ENCODE assay signal across 10 cellular contexts in the genomic region with DNA sequence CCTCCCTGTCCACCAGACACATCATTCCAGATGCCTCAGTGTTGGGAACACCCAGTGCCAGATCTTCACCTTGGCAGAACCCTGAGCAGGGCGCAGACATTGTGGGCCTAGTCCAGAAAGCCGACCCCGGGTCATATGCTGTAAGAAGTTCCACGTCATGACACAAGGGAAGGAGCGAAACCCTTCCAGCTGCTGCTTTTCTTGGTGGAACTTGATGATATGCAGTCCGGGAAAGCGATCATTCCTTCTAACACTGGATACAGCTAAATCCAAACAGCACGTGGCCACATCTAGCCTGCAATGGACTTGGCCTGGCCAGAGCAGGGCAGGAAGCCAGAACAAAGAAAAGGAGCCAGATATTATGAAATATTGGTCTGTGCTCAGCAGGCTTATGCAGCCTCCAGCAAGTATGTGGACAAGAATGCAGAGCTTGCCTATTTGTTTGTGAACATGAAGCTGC. TPM values are rescaled to one million over a fixed set of nuclear protein-coding genes. Genes with fewer than 3 reads are reported as not detected.
DNase-seq lines count a peak whose midpoint lies in the region; ATAC-seq and TF ChIP-seq lines count a peak whose summit lies in the region.
"Had no signal": no experiment of that assay in that cellular context is flagged by ENCODE, and none has a peak within 500 bp of the region (broad histone marks: within the 10 kb centered on the region; RNA-seq: fewer than 3 reads in every experiment).

No MANE protein-coding gene starts in this region.

- no peaks in the 10 kb centered on the region for H3K36me3 ChIP-seq in neuronal stem cell (replicated peaks in 1 of 2; ENCODE audit: control insufficient read depth in 2 of 2, insufficient read depth in 2 of 2, low read length in 2 of 2)

- H3K4me2 ChIP-seq in neuronal stem cell (ENCODE audit: insufficient read depth, low read length, poor library complexity, severe bottlenecking): no peak overlapping the region

- no peak overlapping the region for H2AFZ ChIP-seq in neuronal stem cell (ENCODE audit: low read length)

- no peak for TF ChIP-seq CTCF in astrocyte of the spinal cord (IDR thresholded peaks at IDR 0.05; ENCODE audit: low read depth, low read length)

- H2BK12ac ChIP-seq in neuronal stem cell (ENCODE audit: low read length): peak overlapping the region; percentile 12

- no peak overlapping the region for H2AK5ac ChIP-seq in neuronal stem cell (ENCODE audit: low read depth, low read length)

- no peak overlapping the region for H3K4ac ChIP-seq in neuronal stem cell (ENCODE audit: low read length)

- H3K9ac ChIP-seq in neuronal stem cell (ENCODE audit: low read depth, low read length, poor library complexity): no peak overlapping the region

- DNase-seq in AG08395 (ENCODE audit: low spot score) (peak; percentile 93), astrocyte of the spinal cord (ENCODE audit: low read depth, low spot score) (peak; percentile 83), Right ventricle myocardium superior (peak; percentile 88), neuronal stem cell (ENCODE audit: low spot score) (no peak), KBM-7 (no peak), KG1 (lab: John Stamatoyannopoulos, UW) (no peak), NOMO-1 treated with DMSO at 0.1 percent for 48 hours (lab: John Stamatoyannopoulos, UW; ENCODE audit: unreplicated experiment) (no peak)
- DNase-seq: activated CD4-positive, alpha-beta memory T cell treated with anti-CD3 and anti-CD28 coated beads, Interleukin-2, amount 10 ng/mL, durations not matched to agents 7 days and 5 days had no signal

- H2BK5ac ChIP-seq in neuronal stem cell (ENCODE audit: low read length): no peak overlapping the region

- H2BK15ac ChIP-seq in neuronal stem cell (ENCODE audit: low read length): no peak overlapping the region

- H3K79me1 ChIP-seq in neuronal stem cell (ENCODE audit: low read depth, low read length): no peaks in the 10 kb centered on the region

- no peak overlapping the region for H3K27ac ChIP-seq in neuronal stem cell (replicated peaks; ENCODE audit: low read length)

- H3K18ac ChIP-seq in neuronal stem cell (ENCODE audit: low read length): peak overlapping the region; percentile 33

- ATAC-seq in Right ventricle myocardium superior (ENCODE audit: poor library complexity) (peak; percentile 91), HG03571 (IDR thresholded peaks at IDR 0.05; ENCODE audit: unreplicated experiment) (no peak)
- ATAC-seq: K562 had no signal

- peaks cover 0 to 8% (median 0%) of the 10 kb centered on the region in 3 experiments for H3K27me3 ChIP-seq in neuronal stem cell (ENCODE audit: control insufficient read depth in 3 of 3, insufficient read depth in 3 of 3, low read depth in 1 of 3, low read length in 3 of 3)

- H3K4me1 ChIP-seq in neuronal stem cell (ENCODE audit: control insufficient read depth in 2 of 2, insufficient read depth in 1 of 2, low read depth in 1 of 2, low read length in 2 of 2): peaks cover 0 to 2% of the 10 kb centered on the region in 2 donors

- intact Hi-C loops in Right ventricle myocardium superior (cut with DNase I): no loop called here

- no peak overlapping the region for H4K8ac ChIP-seq in neuronal stem cell (ENCODE audit: low read depth, low read length)

- no peak overlapping the region for H2BK120ac ChIP-seq in neuronal stem cell (ENCODE audit: low read depth, low read length)

- H3K14ac ChIP-seq in neuronal stem cell (ENCODE audit: low read length): no peak overlapping the region

- no peak overlapping the region for H3K23ac ChIP-seq in neuronal stem cell (ENCODE audit: low read depth, low read length, poor library complexity)

- H3K9me3 ChIP-seq in neuronal stem cell (replicated peaks in 1 of 2; ENCODE audit: control insufficient read depth in 2 of 2, insufficient read depth in 1 of 2, low read depth in 1 of 2, low read length in 2 of 2): no peaks in the 10 kb centered on the region

- in situ Hi-C loops in astrocyte of the spinal cord (cut with HindIII; ENCODE audit: low sequenced_read_pairs): no loop called here
- in situ Hi-C loops in KBM-7 (cut with MboI; ENCODE audit: low pct_unique_long_range_greater_than_20kb, low sequenced_read_pairs): no loop called here

- WGBS in neuronal stem cell (ENCODE audit: extremely low coverage in 2 of 2, insufficient read length in 2 of 2, insufficient replicate concordance in 1 of 2), 2 donors: no CpG with 5 or more reads among the region's 8 CpGs

- H4K91ac ChIP-seq in neuronal stem cell (ENCODE audit: low read depth, low read length, poor library complexity): no peak overlapping the region

- H3K4me3 ChIP-seq in astrocyte of the spinal cord (ENCODE audit: low read depth, low read length) (no peak overlapping the region), neuronal stem cell (ENCODE audit: low read length in 2 of 2) (no peak overlapping the region)
- H3K4me3 ChIP-seq: K562 had no signal

RNA-seq across cellular contexts. Expression of gene GASK1A, which starts 22.0 kb away (rescaled TPM):
- total RNA-seq in Right ventricle myocardium superior: 0.75 TPM
- polyA plus RNA-seq in neuronal stem cell (2013, experiment 1 of 2): 1.8 TPM
- 1.7 TPM for polyA plus RNA-seq in neuronal stem cell (2013, experiment 2 of 2)
- total RNA-seq: activated CD4-positive, alpha-beta memory T cell treated with anti-CD3 and anti-CD28 coated beads, Interleukin-2, amount 10 ng/mL, durations not matched to agents 7 days and 5 days had no signal

Comparison
In these comparisons a context has a peak if more than half of its experiments do, and no peak if none do; other contexts are left out.
1. DNase-seq: peak in AG08395 (single experiment), astrocyte of the spinal cord (single experiment) and Right ventricle myocardium superior (single experiment); none in neuronal stem cell (single experiment), KBM-7 (single experiment), KG1 (single experiment) and NOMO-1 treated with DMSO at 0.1 percent for 48 hours (single experiment).